34 cellular contexts compared by ENCODE assay signal in genomic region chr2:137986268-137986667, GRCh38.
"Had no signal": no experiment of that assay in that cellular context is flagged by ENCODE, and none has a peak within 500 bp of the region (broad histone marks: within the 10 kb centered on the region; RNA-seq: fewer than 3 reads in every experiment).

No MANE protein-coding gene starts in this region.

- DNase-seq: Karpas-422, Kasumi-1, MG63, MM.1S, MV-4-11, NCI-H1048, NCI-H1092, NCI-H1092 treated with DMSO at 0.1 percent for 48 hours, NCI-H1105, NCI-H1105 treated with DMSO at 0.1 percent for 48 hours, NCI-H1417 treated with DMSO at 0.1 percent for 48 hours, NCI-H1436, NCI-H1436 treated with DMSO at 0.1 percent for 48 hours, NCI-H146, NCI-H1694, NCI-H1694 treated with DMSO at 0.1 percent for 48 hours, NCI-H187, NCI-H187 treated with DMSO at 0.1 percent for 48 hours, NCI-H1930, NCI-H2029, NCI-H2029 treated with DMSO at 0.1 percent for 48 hours, NCI-H2081, NCI-H2081 treated with DMSO at 0.1 percent for 48 hours, NCI-H2107, NCI-H2171, NCI-H2171 treated with DMSO at 0.1 percent for 48 hours, NCI-H2227 treated with DMSO at 0.1 percent for 48 hours, NCI-H226, NCI-H345, NCI-H446, NCI-H446 treated with DMSO at 0.1 percent for 48 hours, NCI-H510A, NCI-H510A treated with DMSO at 0.1 percent for 48 hours, NCI-H524 had no signal

- H3K36me3 ChIP-seq: MG63 had no signal

- H3K4me3 ChIP-seq: MG63 had no signal

- H3K9me3 ChIP-seq: MG63 had no signal

- H3K27me3 ChIP-seq: MG63 had no signal
